In the genomic region with DNA sequence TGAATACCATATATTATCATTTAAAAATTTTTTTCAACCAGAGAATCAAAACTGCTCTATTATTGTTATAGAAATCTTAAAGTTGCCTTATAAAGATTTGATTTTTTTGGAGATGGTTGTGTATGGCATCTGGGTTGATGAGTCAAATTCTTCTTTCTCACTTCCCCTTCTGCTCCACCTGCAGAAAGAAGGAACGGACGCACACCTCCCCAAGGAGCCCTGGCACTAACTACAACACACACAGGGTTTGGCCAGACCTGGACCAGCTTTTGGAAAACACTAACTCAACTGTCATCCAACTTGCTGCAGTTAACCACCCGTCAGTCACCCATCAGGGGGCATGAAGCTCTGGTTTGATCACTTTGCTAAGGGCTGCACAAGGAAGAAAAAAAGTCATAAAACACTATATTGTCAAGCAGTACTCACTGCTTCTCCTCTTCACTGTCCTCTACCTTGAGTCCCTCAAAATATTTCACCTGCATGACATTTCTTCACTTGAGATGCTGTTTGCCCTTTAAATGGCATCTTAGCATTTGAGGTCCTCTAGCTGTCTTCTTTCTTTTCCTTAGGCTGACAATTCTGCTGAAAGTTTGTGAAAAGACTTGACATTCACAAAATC, we compare ENCODE assay signal across 11 cellular contexts.
A peak's percentile ranks its signal among the peaks of the same experiment; 100 is the strongest.
DNase-seq lines count a peak whose midpoint lies in the region; ATAC-seq and TF ChIP-seq lines count a peak whose summit lies in the region.
"Had no signal": no experiment of that assay in that cellular context is flagged by ENCODE, and none has a peak within 500 bp of the region (broad histone marks: within the 10 kb centered on the region; RNA-seq: fewer than 3 reads in every experiment).

No MANE protein-coding gene starts in this region.

- no peaks in the 10 kb centered on the region for H3K79me2 ChIP-seq in OCI-LY3 (ENCODE audit: low read length)
- H3K79me2 ChIP-seq: parathyroid adenoma had no signal

- peak overlapping the region; percentile 55 for H3K4me2 ChIP-seq in OCI-LY3 (ENCODE audit: low read length)

- TF ChIP-seq CTCF in OCI-LY3 (IDR thresholded peaks at IDR 0.05; ENCODE audit: low read depth, low read length): no peak

- H3K4me1 ChIP-seq in OCI-LY3 (ENCODE audit: low read length): peaks cover 24% of the 10 kb centered on the region
- H3K4me1 ChIP-seq: parathyroid adenoma, vagina had no signal

- H2AFZ ChIP-seq in OCI-LY3 (ENCODE audit: low read depth, low read length): no peak overlapping the region
- H2AFZ ChIP-seq: parathyroid adenoma had no signal

- peak overlapping the region; percentile 26; the same call in 1 of the 2 replicates for H3K9ac ChIP-seq in OCI-LY3 (ENCODE audit: low read length)
- H3K9ac ChIP-seq: parathyroid adenoma had no signal

- no peaks in the 10 kb centered on the region for H4K20me1 ChIP-seq in OCI-LY3 (ENCODE audit: insufficient read depth, low read length)

- intact Hi-C loops in posterior vena cava (cut with DNase I): no loop called here
- intact Hi-C loops in left ventricle myocardium superior (cut with micrococcal nuclease): no loop called here

- H3K27ac ChIP-seq in OCI-LY3 (ENCODE audit: low read length): peak overlapping the region; percentile 89
- H3K27ac ChIP-seq: parathyroid adenoma, vagina had no signal

- H3K27me3 ChIP-seq in OCI-LY3 (ENCODE audit: low read depth, low read length): no peaks in the 10 kb centered on the region
- H3K27me3 ChIP-seq: vagina had no signal

- H3K36me3 ChIP-seq in OCI-LY3 (replicated peaks; ENCODE audit: low read depth, low read length): peaks cover 4% of the 10 kb centered on the region
- H3K36me3 ChIP-seq: vagina had no signal

- DNase-seq in posterior vena cava (ENCODE audit: low spot score): no peak
- DNase-seq in left ventricle myocardium superior: no peak
- no peak for DNase-seq in activated effector memory CD4-positive, alpha-beta T cell treated with anti-CD3 and anti-CD28 coated beads, Interleukin-2, amount 50 U/mL, for 16 hours
- DNase-seq in OCI-M2 (lab: John Stamatoyannopoulos, UW; ENCODE audit: unreplicated experiment): no peak
- DNase-seq: T-helper 1 cell had no signal

- no peaks in the 10 kb centered on the region for H3K9me3 ChIP-seq in OCI-LY3 (ENCODE audit: insufficient read depth, low read length)
- H3K9me3 ChIP-seq: vagina had no signal

- H3K4me3 ChIP-seq in OCI-LY3 (ENCODE audit: low read length): peak overlapping the region; percentile 4; the same call in 1 of the 2 replicates
- H3K4me3 ChIP-seq: vagina had no signal

- ATAC-seq in GM18517 (IDR thresholded peaks at IDR 0.05; ENCODE audit: unreplicated experiment) (peak; percentile 99), GM21390 (IDR thresholded peaks at IDR 0.05; ENCODE audit: unreplicated experiment) (peak; percentile 100), HG03039 (IDR thresholded peaks at IDR 0.05; ENCODE audit: unreplicated experiment) (peak; percentile 100), left ventricle myocardium superior (no peak)
